Comparison of ENCODE assay signal across 8 cellular contexts in genomic region chr12:1795785-1796514, GRCh38. TPM values are rescaled to one million over a fixed set of nuclear protein-coding genes. Genes with fewer than 3 reads are reported as not detected.
A peak's percentile ranks its signal among the peaks of the same experiment; 100 is the strongest.
DNase-seq lines count a peak whose midpoint lies in the region; ATAC-seq and TF ChIP-seq lines count a peak whose summit lies in the region.

No MANE protein-coding gene starts in this region.

- CTCF ChIA-PET in PC-3 (lab: Charles Lee): interaction anchor here (0.5 to 0.9 kb wide), 2 partner anchors 144 to 159 kb away, joined by 4 to 9 read pairs; no protein-coding TSS in a partner anchor

- H3K9ac ChIP-seq in HUES48 (ENCODE audit: low read depth, low read length) (no peak overlapping the region), PC-3 (ENCODE audit: low read length) (peak overlapping the region; percentile 42)

- H3K36me3 ChIP-seq in HUES48 (ENCODE audit: control insufficient read depth, insufficient read depth, low read length) (no peaks in the 10 kb centered on the region), PC-3 (ENCODE audit: low read depth, low read length) (no peaks in the 10 kb centered on the region), esophagus (ENCODE audit: control insufficient read depth in 2 of 2, insufficient read depth in 2 of 2, low read length in 1 of 2) (no peaks in the 10 kb centered on the region)

- H2AFZ ChIP-seq in PC-3 (ENCODE audit: low read length): peak overlapping the region; percentile 93

- intact Hi-C loops in PC-3 (cut with micrococcal nuclease): loop anchor here (1.0 kb wide), 2 partner anchors 140 to 144 kb away; no protein-coding TSS in a partner anchor

- H3F3A ChIP-seq in PC-3 (ENCODE audit: low read length, unreplicated experiment): no peaks in the 10 kb centered on the region

- no peak overlapping the region for H3K27ac ChIP-seq in HUES48 (ENCODE audit: low read depth, low read length)
- H3K27ac ChIP-seq in PC-3 (ENCODE audit: low read length): no peak overlapping the region
- peak overlapping the region; percentile 69 to 81 for H3K27ac ChIP-seq in esophagus (ENCODE audit: low read depth in 2 of 2, low read length in 1 of 2)

- H3K79me2 ChIP-seq in PC-3 (ENCODE audit: low read length): no peaks in the 10 kb centered on the region

- POLR2A ChIA-PET in PC-3 (lab: Charles Lee; ENCODE audit: unreplicated experiment): no interaction called here

- 4% methylated on average over 45 of the region's 45 CpGs for WGBS in esophagus, 2 donors

- no peaks in the 10 kb centered on the region for H4K20me1 ChIP-seq in PC-3 (ENCODE audit: low read length)

- DNase-seq in DMS153 (lab: John Stamatoyannopoulos, UW) (peak; percentile 80), PC-3 (peak; percentile 88), myocyte (ENCODE audit: low read depth) (peak; percentile 83)
- peak; percentile 97 for DNase-seq in activated T-cell treated with anti-CD3 and anti-CD28 coated beads, Interleukin-2, amount 50 U/mL, for 24 hours
- peak; percentile 88 to 93 for DNase-seq in stimulated activated CD8-positive, alpha-beta memory T cell treated with anti-CD3 and anti-CD28 coated beads, Interleukin-7, amount 100 ng/mL, for 48 hours (ENCODE audit: extremely low read depth in 1 of 2, low read depth in 1 of 2)

- H3K9me3 ChIP-seq in HUES48 (ENCODE audit: control insufficient read depth, insufficient read depth, low read length) (no peaks in the 10 kb centered on the region), PC-3 (ENCODE audit: low read length) (no peaks in the 10 kb centered on the region), esophagus (ENCODE audit: control insufficient read depth in 2 of 2, insufficient read depth in 1 of 2, low read depth in 1 of 2, low read length in 1 of 2) (no peaks in the 10 kb centered on the region)

- no peaks in the 10 kb centered on the region for H3K36me3 Mint-ChIP-seq in activated T-cell treated with anti-CD3 and anti-CD28 coated beads, Interleukin-2, amount 50 U/mL, for 24 hours (ENCODE audit: low read depth)

- BruUV-seq in PC-3 (replicated peaks; lab: Mats Ljungman, UMichigan): no TSS peak

- ATAC-seq in GM21381 (IDR thresholded peaks at IDR 0.05; ENCODE audit: unreplicated experiment): peak; percentile 91
- peak; percentile 100 for ATAC-seq in PC-3

- peak overlapping the region; percentile 83 for H3K4me2 ChIP-seq in PC-3 (ENCODE audit: low read length)

- H3K9me2 ChIP-seq in PC-3 (replicated peaks; ENCODE audit: low read length): no peaks in the 10 kb centered on the region

- H3K4me1 Mint-ChIP-seq in activated T-cell treated with anti-CD3 and anti-CD28 coated beads, Interleukin-2, amount 50 U/mL, for 24 hours (ENCODE audit: low read depth): peaks cover 19% of the 10 kb centered on the region

- peaks cover 10% of the 10 kb centered on the region; the same call in 1 of the 2 replicates for H3K27me3 ChIP-seq in HUES48 (ENCODE audit: control insufficient read depth, insufficient read depth, low read length)
- H3K27me3 ChIP-seq in PC-3 (ENCODE audit: low read length): no peaks in the 10 kb centered on the region
- H3K27me3 ChIP-seq in esophagus (ENCODE audit: control insufficient read depth in 1 of 2, insufficient read depth in 2 of 2, low read length in 2 of 2): no peaks in the 10 kb centered on the region

- H3K27ac Mint-ChIP-seq in activated T-cell treated with anti-CD3 and anti-CD28 coated beads, Interleukin-2, amount 50 U/mL, for 24 hours: peak overlapping the region; percentile 96

- peak overlapping the region; percentile 67 for H3K4me3 ChIP-seq in HUES48 (ENCODE audit: low read depth, low read length)
- peak overlapping the region; percentile 58 for H3K4me3 ChIP-seq in PC-3 (ENCODE audit: low read length)
- peak overlapping the region; percentile 59 to 65 for H3K4me3 ChIP-seq in esophagus (ENCODE audit: low read depth in 1 of 2, low read length in 2 of 2)

- peak overlapping the region; percentile 86 for H3K4me3 Mint-ChIP-seq in activated T-cell treated with anti-CD3 and anti-CD28 coated beads, Interleukin-2, amount 50 U/mL, for 24 hours

- no peaks in the 10 kb centered on the region for H3K9me3 Mint-ChIP-seq in activated T-cell treated with anti-CD3 and anti-CD28 coated beads, Interleukin-2, amount 50 U/mL, for 24 hours

- H3K4me1 ChIP-seq in HUES48 (ENCODE audit: control insufficient read depth, insufficient read depth, low read length): peaks cover 12% of the 10 kb centered on the region
- H3K4me1 ChIP-seq in PC-3 (ENCODE audit: insufficient read depth, low read length): peaks cover 5% of the 10 kb centered on the region; the same call in 1 of the 2 replicates
- H3K4me1 ChIP-seq in esophagus (ENCODE audit: control insufficient read depth in 2 of 2, insufficient read depth in 2 of 2, low read length in 1 of 2): peaks cover 2 to 6% of the 10 kb centered on the region in 2 donors

- H3K27me3 Mint-ChIP-seq in activated T-cell treated with anti-CD3 and anti-CD28 coated beads, Interleukin-2, amount 50 U/mL, for 24 hours: no peaks in the 10 kb centered on the region

- TF ChIP-seq CTCF in PC-3 (conservative IDR thresholded peaks at IDR 0.05; ENCODE audit: low read depth, low read length): peak; percentile 84

RNA-seq across cellular contexts. Expression of gene LRTM2, which starts 24.4 kb away (rescaled TPM):
- total RNA-seq in PC-3 (2014; rRNA removed) (not detected in 2 replicates), myocyte (0.11 TPM in 1 of 2 replicates, not detected in the other)
- polyA plus RNA-seq in esophagus: not detected
- not detected for polyA plus RNA-seq in myocyte (2012)

Comparison
In these comparisons a context has a peak if more than half of its experiments do, and no peak if none do; other contexts are left out.
1. H3K27ac ChIP-seq: peak in esophagus (2 of 2); none in HUES48 (single experiment) and PC-3 (single experiment).
2. Peak in every context shown above with its lines, with median percentiles within 50 percentile points of each other: DNase-seq and H3K4me3 ChIP-seq.